20 cellular contexts compared by ENCODE assay signal in the genomic region with DNA sequence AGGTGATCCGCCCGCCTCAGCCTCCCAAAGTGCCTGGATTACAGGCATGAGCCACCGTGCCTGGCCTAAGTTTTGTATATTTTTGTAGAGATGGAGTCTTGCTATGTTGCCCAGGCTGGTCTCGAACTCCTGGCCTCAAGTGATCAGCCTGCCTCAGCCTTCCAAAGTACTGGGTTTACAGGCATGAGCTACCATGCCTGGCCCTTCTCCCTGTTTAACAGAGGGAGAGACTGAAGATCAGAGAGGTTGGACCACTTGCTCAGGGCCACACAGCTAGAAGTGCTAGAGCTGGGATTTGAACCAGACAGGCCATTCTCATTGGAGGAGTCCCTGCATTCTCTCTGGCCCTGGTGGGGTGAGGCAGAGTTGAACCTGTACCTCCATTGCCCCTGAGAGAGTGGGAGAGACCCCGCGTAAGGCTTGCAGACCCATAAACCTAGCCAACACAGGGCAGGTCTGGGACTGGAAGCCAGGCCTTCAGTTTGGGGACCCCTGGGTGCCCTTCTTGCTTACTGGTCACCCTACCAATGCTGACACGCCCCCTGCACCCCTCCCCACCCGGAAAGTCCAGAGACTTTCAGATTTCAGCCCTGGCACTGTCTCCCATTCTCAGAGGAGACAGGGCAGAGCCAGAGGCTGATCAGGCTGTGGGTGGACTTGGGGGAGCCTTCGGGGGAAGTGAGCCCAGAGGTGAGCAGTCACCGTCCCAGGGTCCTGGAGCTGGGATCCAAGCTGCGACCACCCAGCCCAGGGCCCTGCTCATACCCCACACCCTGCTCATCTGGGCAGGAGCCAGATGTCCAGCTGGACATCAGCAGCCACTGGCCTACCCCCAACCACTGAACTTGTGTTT. TPM values are rescaled to one million over a fixed set of nuclear protein-coding genes. Genes with fewer than 3 reads are reported as not detected.
"Had no signal": no experiment of that assay in that cellular context is flagged by ENCODE, and none has a peak within 500 bp of the region (broad histone marks: within the 10 kb centered on the region; RNA-seq: fewer than 3 reads in every experiment).

No MANE protein-coding gene starts in this region.

- H3K36me3 ChIP-seq: colonic mucosa, left ventricle myocardium inferior, pancreas had no signal

- H3K4me3 ChIP-seq: colonic mucosa, left ventricle myocardium inferior, pancreas had no signal

- H3K27me3 ChIP-seq: pancreas had no signal

- H3K27ac ChIP-seq: colonic mucosa, left ventricle myocardium inferior, pancreas had no signal

- H3K36me3 Mint-ChIP-seq: activated CD4-positive, alpha-beta memory T cell treated with anti-CD3 and anti-CD28 coated beads for 36 hours; activated naive CD8-positive, alpha-beta T cell treated with anti-CD3 and anti-CD28 coated beads for 36 hours had no signal

- H3K9me3 Mint-ChIP-seq: activated B cell treated with CpG ODN at 0.5 μM for 24 hours; activated CD4-positive, alpha-beta memory T cell treated with anti-CD3 and anti-CD28 coated beads for 36 hours; activated naive CD8-positive, alpha-beta T cell treated with anti-CD3 and anti-CD28 coated beads for 36 hours; activated T-helper 1 cell treated with anti-CD3 and anti-CD28 coated beads, Interleukin-12 subunit alpha, Interleukin-12 subunit beta, Interleukin-2, Interleukin-4 antibody, amounts not matched to agents 30 ng/mL and 10 ng/mL and 1 ng/mL, durations not matched to agents 14 hours and 24 hours and 36 hours; T-helper 2 cell treated with Interferon-gamma antibody and Interleukin-4, amounts not matched to agents 5 μg/mL and 100 μg/mL, for 36 hours had no signal

- FAIRE-seq: frontal cortex, pancreas had no signal

- H3K9me3 ChIP-seq: colonic mucosa, left ventricle myocardium inferior, pancreas had no signal

- H3K4me1 ChIP-seq: colonic mucosa had no signal

- DNase-seq: activated B cell treated with CpG ODN at 0.5 μM for 24 hours; activated CD4-positive, alpha-beta memory T cell treated with anti-CD3 and anti-CD28 coated beads for 36 hours; activated CD4-positive, alpha-beta T cell treated with anti-CD3 and anti-CD28 coated beads for 4 hours; activated gamma-delta T cell treated with Interleukin-2 at 50 U/mL for 16 hours; activated naive CD8-positive, alpha-beta T cell treated with anti-CD3 and anti-CD28 coated beads for 36 hours; activated T-cell treated with anti-CD3 and anti-CD28 coated beads for 4 hours; amniotic stem cell; central memory CD4-positive, alpha-beta T cell; colonic mucosa; head of caudate nucleus; left ventricle myocardium inferior; mammary epithelial cell; pancreas; stimulated activated naive CD8-positive, alpha-beta T cell treated with anti-CD3 and anti-CD28 coated beads, Interleukin-15, Interleukin-2, amounts not matched to agents 100 U/mL and 50 U/mL, for 24 hours; trophoblast cell had no signal

- H3K27ac Mint-ChIP-seq: activated B cell treated with CpG ODN at 0.5 μM for 24 hours; activated CD4-positive, alpha-beta memory T cell treated with anti-CD3 and anti-CD28 coated beads for 36 hours; activated naive CD8-positive, alpha-beta T cell treated with anti-CD3 and anti-CD28 coated beads for 36 hours; activated T-helper 1 cell treated with anti-CD3 and anti-CD28 coated beads, Interleukin-12 subunit alpha, Interleukin-12 subunit beta, Interleukin-2, Interleukin-4 antibody, amounts not matched to agents 30 ng/mL and 10 ng/mL and 1 ng/mL, durations not matched to agents 14 hours and 24 hours and 36 hours had no signal

- ATAC-seq: pancreas; sciatic nerve; stimulated activated naive CD8-positive, alpha-beta T cell treated with anti-CD3 and anti-CD28 coated beads, Interleukin-15, Interleukin-2, amounts not matched to agents 100 U/mL and 50 U/mL, for 24 hours had no signal

- H3K4me3 Mint-ChIP-seq: activated B cell treated with CpG ODN at 0.5 μM for 24 hours; activated CD4-positive, alpha-beta memory T cell treated with anti-CD3 and anti-CD28 coated beads for 36 hours; activated naive CD8-positive, alpha-beta T cell treated with anti-CD3 and anti-CD28 coated beads for 36 hours; activated T-helper 1 cell treated with anti-CD3 and anti-CD28 coated beads, Interleukin-12 subunit alpha, Interleukin-12 subunit beta, Interleukin-2, Interleukin-4 antibody, amounts not matched to agents 30 ng/mL and 10 ng/mL and 1 ng/mL, durations not matched to agents 14 hours and 24 hours and 36 hours; T-helper 2 cell treated with Interferon-gamma antibody and Interleukin-4, amounts not matched to agents 5 μg/mL and 100 μg/mL, for 36 hours had no signal

RNA-seq across cellular contexts. Expression of a gene that starts 13.3 kb away (rescaled TPM):
- total RNA-seq: activated B cell treated with CpG ODN at 0.5 μM for 24 hours; activated CD4-positive, alpha-beta memory T cell treated with anti-CD3 and anti-CD28 coated beads for 36 hours; kidney epithelial cell had no signal
- polyA plus RNA-seq: mammary epithelial cell had no signal

RNA-seq across cellular contexts. Expression of a gene that starts 44.5 kb away (rescaled TPM):
- total RNA-seq: activated B cell treated with CpG ODN at 0.5 μM for 24 hours; activated CD4-positive, alpha-beta memory T cell treated with anti-CD3 and anti-CD28 coated beads for 36 hours; activated T-helper 1 cell treated with anti-CD3 and anti-CD28 coated beads, Interleukin-12 subunit alpha, Interleukin-12 subunit beta, Interleukin-2, Interleukin-4 antibody, amounts not matched to agents 30 ng/mL and 10 ng/mL and 1 ng/mL, durations not matched to agents 14 hours and 24 hours and 36 hours had no signal
